21 cellular contexts compared by ENCODE assay signal in the genomic region with DNA sequence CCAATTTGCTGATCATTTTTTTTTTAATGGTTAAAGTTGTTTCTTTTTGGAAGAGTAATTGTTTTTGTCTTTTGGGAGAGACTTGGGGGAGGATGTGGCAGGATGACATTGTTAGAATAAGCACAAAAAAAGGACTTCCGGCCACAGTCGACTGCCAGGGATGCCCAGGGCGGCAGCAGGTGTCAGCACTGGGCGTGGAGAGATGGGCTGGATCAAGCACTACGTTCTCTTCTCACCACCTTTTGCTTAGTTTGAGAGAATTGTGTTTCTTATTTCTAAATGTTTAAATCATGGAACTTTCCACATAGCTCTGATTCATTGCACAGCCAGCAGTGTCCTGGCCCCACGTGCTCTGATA.
"Had no signal": no experiment of that assay in that cellular context is flagged by ENCODE, and none has a peak within 500 bp of the region (broad histone marks: within the 10 kb centered on the region; RNA-seq: fewer than 3 reads in every experiment).

No MANE protein-coding gene starts in this region.

- H3K36me3 ChIP-seq: colonic mucosa, gastrocnemius medialis, spleen, tibial artery had no signal

- FAIRE-seq: kidney had no signal

- H3K9me3 ChIP-seq: colonic mucosa, gastrocnemius medialis, psoas muscle, testis, tibial artery had no signal

- H3K27me3 ChIP-seq: colonic mucosa, gastrocnemius medialis, testis, tibial artery had no signal

- ATAC-seq: esophagus mucosa; gastrocnemius medialis; left lobe of liver; natural killer cell treated with Interleukin-12 subunit alpha and Interleukin-12 subunit beta and Interleukin-15 and Interleukin-18, amount 100 ng/mL, for 72 hours; psoas muscle; right cardiac atrium; stimulated activated memory B cell treated with anti-CD40 and anti-IgM and Interleukin-4, amounts not matched to agents 10 μg/mL and 1 μg/mL and 100 μg/mL, for 72 hours; stimulated activated naive CD8-positive, alpha-beta T cell treated with anti-CD3 and anti-CD28 coated beads, Interleukin-15, Interleukin-2, amounts not matched to agents 100 U/mL and 50 U/mL, for 24 hours had no signal

- H3K27ac ChIP-seq: colonic mucosa, epithelial cell of prostate, gastrocnemius medialis, psoas muscle, skin epidermis, spleen, testis, tibial artery had no signal

- DNase-seq: effector CD8-positive, alpha-beta T cell; foreskin fibroblast; gastrocnemius medialis; kidney; naive B cell; psoas muscle; spleen; stimulated activated CD4-positive, alpha-beta T cell treated with anti-CD3 and anti-CD28 coated beads, Interleukin-4, amount 100 ng/mL, for 4 hours; stimulated activated naive CD8-positive, alpha-beta T cell treated with anti-CD3 and anti-CD28 coated beads, Interleukin-15, Interleukin-2, amounts not matched to agents 100 U/mL and 50 U/mL, for 24 hours; substantia nigra; testis had no signal

- H3K4me3 ChIP-seq: colonic mucosa, gastrocnemius medialis, lung, psoas muscle, skin epidermis, spleen, testis, tibial artery had no signal

- H3K4me1 ChIP-seq: colonic mucosa, gastrocnemius medialis, psoas muscle, spleen, testis, tibial artery had no signal
